In the genomic region with DNA sequence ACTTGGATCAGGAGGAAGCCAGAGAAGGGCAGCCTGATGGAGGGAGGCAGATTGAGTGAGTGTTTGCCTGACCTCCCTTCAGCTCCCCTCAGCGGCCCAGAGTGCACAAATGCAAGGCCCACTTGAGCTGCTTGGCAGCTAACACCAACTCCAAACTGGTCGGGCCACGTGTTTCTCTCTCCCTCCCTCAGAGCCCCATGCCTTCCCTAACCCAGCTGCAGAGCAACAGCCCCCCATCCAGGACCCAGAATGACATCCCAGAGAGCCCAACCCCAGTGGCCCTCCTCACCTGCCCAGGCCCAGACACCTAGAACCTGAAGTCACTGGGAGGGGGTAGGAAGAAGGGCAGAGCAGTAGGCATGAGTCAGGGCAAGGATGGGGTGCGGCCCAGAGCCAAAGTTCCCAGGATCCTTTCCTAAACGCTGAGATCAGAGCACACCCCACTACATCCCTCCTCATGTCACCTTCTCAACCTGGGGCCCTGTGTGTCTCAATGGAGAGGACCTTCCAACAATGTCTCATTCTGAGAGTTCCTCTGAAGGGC, we compare ENCODE assay signal across 2 cellular contexts.
A peak's percentile ranks its signal among the peaks of the same experiment; 100 is the strongest.
TF ChIP-seq lines count a peak whose summit lies in the region.

No MANE protein-coding gene starts in this region.

TF ChIP-seq in Ishikawa, 13 proteins besides CTCF, POLR2A, EP300 and RAD21:
- TF ChIP-seq, protein P1, sequence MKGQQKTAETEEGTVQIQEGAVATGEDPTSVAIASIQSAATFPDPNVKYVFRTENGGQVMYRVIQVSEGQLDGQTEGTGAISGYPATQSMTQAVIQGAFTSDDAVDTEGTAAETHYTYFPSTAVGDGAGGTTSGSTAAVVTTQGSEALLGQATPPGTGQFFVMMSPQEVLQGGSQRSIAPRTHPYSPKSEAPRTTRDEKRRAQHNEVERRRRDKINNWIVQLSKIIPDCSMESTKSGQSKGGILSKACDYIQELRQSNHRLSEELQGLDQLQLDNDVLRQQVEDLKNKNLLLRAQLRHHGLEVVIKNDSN (IDR thresholded peaks at IDR 0.05): 0 out of 2 replicates have a peak, but pooled peaks have one; percentile 22
- TF ChIP-seq ZBTB7A (IDR thresholded peaks at IDR 0.05; ENCODE audit: low read depth): no peak
- TF ChIP-seq, protein P2, sequence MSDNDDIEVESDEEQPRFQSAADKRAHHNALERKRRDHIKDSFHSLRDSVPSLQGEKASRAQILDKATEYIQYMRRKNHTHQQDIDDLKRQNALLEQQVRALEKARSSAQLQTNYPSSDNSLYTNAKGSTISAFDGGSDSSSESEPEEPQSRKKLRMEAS (IDR thresholded peaks at IDR 0.05): peak; percentile 48
- no peak for TF ChIP-seq FOXM1 (IDR thresholded peaks at IDR 0.05; ENCODE audit: borderline replicate concordance, low read depth)
- 0 out of 2 replicates have a peak, but pooled peaks have one; percentile 11 for TF ChIP-seq NFIC (IDR thresholded peaks at IDR 0.05)

TF ChIP-seq in K562, 482 proteins besides CTCF, POLR2A, EP300 and RAD21:
- no peak for TF ChIP-seq ZNF699 (CRISPR knock-in tag; IDR thresholded peaks at IDR 0.05; ENCODE audit: insufficient replicate concordance)
- TF ChIP-seq ETS2 (tag; IDR thresholded peaks at IDR 0.05; ENCODE audit: borderline replicate concordance, poor library complexity, severe bottlenecking): no peak
- TF ChIP-seq, protein P3, sequence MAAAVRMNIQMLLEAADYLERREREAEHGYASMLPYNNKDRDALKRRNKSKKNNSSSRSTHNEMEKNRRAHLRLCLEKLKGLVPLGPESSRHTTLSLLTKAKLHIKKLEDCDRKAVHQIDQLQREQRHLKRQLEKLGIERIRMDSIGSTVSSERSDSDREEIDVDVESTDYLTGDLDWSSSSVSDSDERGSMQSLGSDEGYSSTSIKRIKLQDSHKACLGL (CRISPR knock-in tag; IDR thresholded peaks at IDR 0.05; ENCODE audit: borderline replicate concordance, poor library complexity, severe bottlenecking): no peak
- TF ChIP-seq KDM5B (IDR thresholded peaks at IDR 0.05; ENCODE audit: insufficient replicate concordance, low read depth, low read length): peak; percentile 45
- no peak for TF ChIP-seq ZNF274 (IDR thresholded peaks at IDR 0.05; ENCODE audit: borderline replicate concordance, low read depth, low read length)
TF ChIP-seq in K562: peak in this region for 1.
